ENCODE assay signal across 2 cellular contexts in the genomic region with DNA sequence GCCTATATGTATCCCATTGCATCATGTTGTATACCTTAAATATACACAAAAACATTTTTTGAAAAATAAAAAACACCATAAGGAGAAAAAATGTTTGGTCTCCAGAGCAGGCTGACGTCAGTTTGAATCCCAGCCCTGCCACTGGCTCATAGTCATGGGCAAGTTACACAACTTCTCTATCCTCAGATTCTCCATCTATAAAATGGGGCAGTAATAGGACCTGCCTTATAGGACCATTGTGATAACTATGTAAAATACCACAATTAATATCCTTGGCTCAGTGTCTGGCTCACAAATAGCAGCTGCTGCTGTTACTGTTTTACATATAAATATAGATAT.
TF ChIP-seq lines count a peak whose summit lies in the region.

No MANE protein-coding gene starts in this region.

TF ChIP-seq in IMR-90, 13 proteins besides CTCF, POLR2A, EP300 and RAD21:
- TF ChIP-seq, protein P1, sequence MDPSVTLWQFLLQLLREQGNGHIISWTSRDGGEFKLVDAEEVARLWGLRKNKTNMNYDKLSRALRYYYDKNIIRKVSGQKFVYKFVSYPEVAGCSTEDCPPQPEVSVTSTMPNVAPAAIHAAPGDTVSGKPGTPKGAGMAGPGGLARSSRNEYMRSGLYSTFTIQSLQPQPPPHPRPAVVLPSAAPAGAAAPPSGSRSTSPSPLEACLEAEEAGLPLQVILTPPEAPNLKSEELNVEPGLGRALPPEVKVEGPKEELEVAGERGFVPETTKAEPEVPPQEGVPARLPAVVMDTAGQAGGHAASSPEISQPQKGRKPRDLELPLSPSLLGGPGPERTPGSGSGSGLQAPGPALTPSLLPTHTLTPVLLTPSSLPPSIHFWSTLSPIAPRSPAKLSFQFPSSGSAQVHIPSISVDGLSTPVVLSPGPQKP (IDR thresholded peaks at IDR 0.05; ENCODE audit: borderline replicate concordance, low read depth, low read length): no peak
- TF ChIP-seq MXI1 (IDR thresholded peaks at IDR 0.05; ENCODE audit: borderline replicate concordance, low read depth, low read length) (no peak), SMC3 (IDR thresholded peaks at IDR 0.05; ENCODE audit: low read depth, low read length) (no peak), NFE2L2 (IDR thresholded peaks at IDR 0.05; ENCODE audit: low read depth, low read length) (no peak), RCOR1 (IDR thresholded peaks at IDR 0.05; ENCODE audit: insufficient replicate concordance, low read length) (no peak), FOS (IDR thresholded peaks at IDR 0.05; ENCODE audit: low read depth, low read length) (no peak), CEBPB (IDR thresholded peaks at IDR 0.05; ENCODE audit: low read depth, low read length) (0 out of 2 replicates have a peak, but pooled peaks have one; percentile 51), MAFK (IDR thresholded peaks at IDR 0.05; ENCODE audit: low read depth, low read length) (no peak)

TF ChIP-seq in SK-N-SH, 30 proteins besides CTCF, POLR2A, EP300 and RAD21:
- no peak for TF ChIP-seq FOSL2 (IDR thresholded peaks at IDR 0.05; ENCODE audit: borderline replicate concordance, low read depth)
- TF ChIP-seq JUND (IDR thresholded peaks at IDR 0.05): no peak
- no peak for TF ChIP-seq CHD2 (IDR thresholded peaks at IDR 0.05; ENCODE audit: low read length, partially characterized antibody)
- TF ChIP-seq GABPA (IDR thresholded peaks at IDR 0.05; ENCODE audit: low read depth): no peak
- no peak for TF ChIP-seq TEAD4 (IDR thresholded peaks at IDR 0.05; ENCODE audit: borderline replicate concordance, insufficient read depth)
- TF ChIP-seq, protein P2, sequence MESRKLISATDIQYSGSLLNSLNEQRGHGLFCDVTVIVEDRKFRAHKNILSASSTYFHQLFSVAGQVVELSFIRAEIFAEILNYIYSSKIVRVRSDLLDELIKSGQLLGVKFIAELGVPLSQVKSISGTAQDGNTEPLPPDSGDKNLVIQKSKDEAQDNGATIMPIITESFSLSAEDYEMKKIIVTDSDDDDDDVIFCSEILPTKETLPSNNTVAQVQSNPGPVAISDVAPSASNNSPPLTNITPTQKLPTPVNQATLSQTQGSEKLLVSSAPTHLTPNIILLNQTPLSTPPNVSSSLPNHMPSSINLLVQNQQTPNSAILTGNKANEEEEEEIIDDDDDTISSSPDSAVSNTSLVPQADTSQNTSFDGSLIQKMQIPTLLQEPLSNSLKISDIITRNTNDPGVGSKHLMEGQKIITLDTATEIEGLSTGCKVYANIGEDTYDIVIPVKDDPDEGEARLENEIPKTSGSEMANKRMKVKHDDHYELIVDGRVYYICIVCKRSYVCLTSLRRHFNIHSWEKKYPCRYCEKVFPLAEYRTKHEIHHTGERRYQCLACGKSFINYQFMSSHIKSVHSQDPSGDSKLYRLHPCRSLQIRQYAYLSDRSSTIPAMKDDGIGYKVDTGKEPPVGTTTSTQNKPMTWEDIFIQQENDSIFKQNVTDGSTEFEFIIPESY (IDR thresholded peaks at IDR 0.05; ENCODE audit: borderline replicate concordance, low read depth): no peak
- no peak for TF ChIP-seq FOXJ3 (CRISPR knock-in tag; IDR thresholded peaks at IDR 0.05)
- TF ChIP-seq, protein P3, sequence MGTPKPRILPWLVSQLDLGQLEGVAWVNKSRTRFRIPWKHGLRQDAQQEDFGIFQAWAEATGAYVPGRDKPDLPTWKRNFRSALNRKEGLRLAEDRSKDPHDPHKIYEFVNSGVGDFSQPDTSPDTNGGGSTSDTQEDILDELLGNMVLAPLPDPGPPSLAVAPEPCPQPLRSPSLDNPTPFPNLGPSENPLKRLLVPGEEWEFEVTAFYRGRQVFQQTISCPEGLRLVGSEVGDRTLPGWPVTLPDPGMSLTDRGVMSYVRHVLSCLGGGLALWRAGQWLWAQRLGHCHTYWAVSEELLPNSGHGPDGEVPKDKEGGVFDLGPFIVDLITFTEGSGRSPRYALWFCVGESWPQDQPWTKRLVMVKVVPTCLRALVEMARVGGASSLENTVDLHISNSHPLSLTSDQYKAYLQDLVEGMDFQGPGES (IDR thresholded peaks at IDR 0.05; ENCODE audit: low read depth, low read length): no peak
- TF ChIP-seq, protein P4, sequence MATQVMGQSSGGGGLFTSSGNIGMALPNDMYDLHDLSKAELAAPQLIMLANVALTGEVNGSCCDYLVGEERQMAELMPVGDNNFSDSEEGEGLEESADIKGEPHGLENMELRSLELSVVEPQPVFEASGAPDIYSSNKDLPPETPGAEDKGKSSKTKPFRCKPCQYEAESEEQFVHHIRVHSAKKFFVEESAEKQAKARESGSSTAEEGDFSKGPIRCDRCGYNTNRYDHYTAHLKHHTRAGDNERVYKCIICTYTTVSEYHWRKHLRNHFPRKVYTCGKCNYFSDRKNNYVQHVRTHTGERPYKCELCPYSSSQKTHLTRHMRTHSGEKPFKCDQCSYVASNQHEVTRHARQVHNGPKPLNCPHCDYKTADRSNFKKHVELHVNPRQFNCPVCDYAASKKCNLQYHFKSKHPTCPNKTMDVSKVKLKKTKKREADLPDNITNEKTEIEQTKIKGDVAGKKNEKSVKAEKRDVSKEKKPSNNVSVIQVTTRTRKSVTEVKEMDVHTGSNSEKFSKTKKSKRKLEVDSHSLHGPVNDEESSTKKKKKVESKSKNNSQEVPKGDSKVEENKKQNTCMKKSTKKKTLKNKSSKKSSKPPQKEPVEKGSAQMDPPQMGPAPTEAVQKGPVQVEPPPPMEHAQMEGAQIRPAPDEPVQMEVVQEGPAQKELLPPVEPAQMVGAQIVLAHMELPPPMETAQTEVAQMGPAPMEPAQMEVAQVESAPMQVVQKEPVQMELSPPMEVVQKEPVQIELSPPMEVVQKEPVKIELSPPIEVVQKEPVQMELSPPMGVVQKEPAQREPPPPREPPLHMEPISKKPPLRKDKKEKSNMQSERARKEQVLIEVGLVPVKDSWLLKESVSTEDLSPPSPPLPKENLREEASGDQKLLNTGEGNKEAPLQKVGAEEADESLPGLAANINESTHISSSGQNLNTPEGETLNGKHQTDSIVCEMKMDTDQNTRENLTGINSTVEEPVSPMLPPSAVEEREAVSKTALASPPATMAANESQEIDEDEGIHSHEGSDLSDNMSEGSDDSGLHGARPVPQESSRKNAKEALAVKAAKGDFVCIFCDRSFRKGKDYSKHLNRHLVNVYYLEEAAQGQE (IDR thresholded peaks at IDR 0.05; ENCODE audit: low read depth, low read length): no peak
- no peak for TF ChIP-seq SMC3 (IDR thresholded peaks at IDR 0.05; ENCODE audit: low read depth, low read length)
- TF ChIP-seq, protein P5, sequence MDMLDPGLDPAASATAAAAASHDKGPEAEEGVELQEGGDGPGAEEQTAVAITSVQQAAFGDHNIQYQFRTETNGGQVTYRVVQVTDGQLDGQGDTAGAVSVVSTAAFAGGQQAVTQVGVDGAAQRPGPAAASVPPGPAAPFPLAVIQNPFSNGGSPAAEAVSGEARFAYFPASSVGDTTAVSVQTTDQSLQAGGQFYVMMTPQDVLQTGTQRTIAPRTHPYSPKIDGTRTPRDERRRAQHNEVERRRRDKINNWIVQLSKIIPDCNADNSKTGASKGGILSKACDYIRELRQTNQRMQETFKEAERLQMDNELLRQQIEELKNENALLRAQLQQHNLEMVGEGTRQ (IDR thresholded peaks at IDR 0.05; ENCODE audit: borderline replicate concordance, low read depth, low read length): no peak
- no peak for TF ChIP-seq ELF1 (IDR thresholded peaks at IDR 0.05)
- TF ChIP-seq, protein P6, sequence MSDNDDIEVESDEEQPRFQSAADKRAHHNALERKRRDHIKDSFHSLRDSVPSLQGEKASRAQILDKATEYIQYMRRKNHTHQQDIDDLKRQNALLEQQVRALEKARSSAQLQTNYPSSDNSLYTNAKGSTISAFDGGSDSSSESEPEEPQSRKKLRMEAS (IDR thresholded peaks at IDR 0.05; ENCODE audit: low read depth): no peak
- TF ChIP-seq RFX5 (IDR thresholded peaks at IDR 0.05; ENCODE audit: low read length): no peak
- TF ChIP-seq TCF12 (IDR thresholded peaks at IDR 0.05): no peak
- TF ChIP-seq MEF2A (IDR thresholded peaks at IDR 0.05; ENCODE audit: borderline replicate concordance, low read depth): no peak
- no peak for TF ChIP-seq TAF1 (IDR thresholded peaks at IDR 0.05; ENCODE audit: borderline replicate concordance, low read depth, low read length)
TF ChIP-seq in SK-N-SH: peak in this region for 0.
